ENCODE assay signal across 25 cellular contexts in the genomic region with DNA sequence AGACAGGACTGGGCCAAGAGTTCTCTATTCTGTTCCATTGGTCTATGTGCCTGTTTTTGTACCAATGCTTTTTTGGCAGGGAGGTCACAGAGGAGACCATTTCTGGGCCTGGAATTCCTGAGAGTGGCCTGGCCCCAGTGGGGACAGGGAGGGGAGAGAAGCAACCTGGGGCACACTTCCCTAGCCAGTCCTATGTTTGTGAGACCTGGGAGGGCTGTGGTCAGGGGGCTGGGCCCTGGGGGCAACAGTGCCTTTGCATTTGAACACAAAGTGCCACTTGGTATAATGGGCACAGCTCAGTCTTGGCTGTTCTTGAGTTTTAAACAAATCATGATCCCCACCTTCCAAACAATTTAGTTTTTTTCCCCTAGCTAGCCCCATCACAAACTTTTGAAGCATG.
"Had no signal": no experiment of that assay in that cellular context is flagged by ENCODE, and none has a peak within 500 bp of the region (broad histone marks: within the 10 kb centered on the region; RNA-seq: fewer than 3 reads in every experiment).

No MANE protein-coding gene starts in this region.

- DNase-seq: activated CD4-positive, alpha-beta T cell treated with anti-CD3 and anti-CD28 coated beads for 1 hour; activated CD8-positive, alpha-beta memory T cell treated with anti-CD3 and anti-CD28 coated beads for 24 hours; activated CD8-positive, alpha-beta memory T cell treated with anti-CD3 and anti-CD28 coated beads, Interleukin-2, amount 50 U/mL, for 48 hours; activated effector memory CD4-positive, alpha-beta T cell treated with Interleukin-2 at 50 U/mL for 16 hours; activated naive CD4-positive, alpha-beta T cell treated with anti-CD3 and anti-CD28 coated beads, Interleukin-2, amount 10 ng/mL, durations not matched to agents 7 days and 5 days; activated naive CD8-positive, alpha-beta T cell treated with anti-CD3 and anti-CD28 coated beads, Interleukin-2, amount 50 U/mL, for 24 hours; activated T-cell treated with anti-CD3 and anti-CD28 coated beads, Interleukin-2, amount 50 U/mL, for 48 hours; effector CD8-positive, alpha-beta T cell; esophagus squamous epithelium; glutamatergic neuron; hippocampal formation; left colon; midbrain; pancreas; small intestine; stimulated activated naive B cell treated with anti-CD40 and anti-IgM and Interleukin-4, amounts not matched to agents 10 μg/mL and 1 μg/mL and 100 μg/mL, for 72 hours; SW 1271; T-helper 2 cell had no signal

- H3K9ac ChIP-seq: neural progenitor cell had no signal

- H3K4me3 ChIP-seq: esophagus squamous epithelium, neural progenitor cell, pancreas, right lobe of liver had no signal

- H3K27me3 ChIP-seq: neural progenitor cell, pancreas, right lobe of liver had no signal

- H3K9me3 ChIP-seq: esophagus squamous epithelium, pancreas, right lobe of liver had no signal

- H3K27ac ChIP-seq: neural progenitor cell, pancreas, right lobe of liver, VCaP had no signal

- H3K4me1 ChIP-seq: pancreas had no signal

- FAIRE-seq: astrocyte, bronchial epithelial cell, endothelial cell of umbilical vein, islet of Langerhans, pancreas, small intestine had no signal

- H3K36me3 ChIP-seq: esophagus squamous epithelium, neural progenitor cell, pancreas, right lobe of liver had no signal

- ATAC-seq: activated naive CD8-positive, alpha-beta T cell treated with anti-CD3 and anti-CD28 coated beads, Interleukin-2, amount 50 U/mL, for 24 hours; left colon; pancreas; right lobe of liver; stimulated activated naive B cell treated with anti-CD40 and anti-IgM and Interleukin-4, amounts not matched to agents 10 μg/mL and 1 μg/mL and 100 μg/mL, for 72 hours had no signal
